In the genomic region with DNA sequence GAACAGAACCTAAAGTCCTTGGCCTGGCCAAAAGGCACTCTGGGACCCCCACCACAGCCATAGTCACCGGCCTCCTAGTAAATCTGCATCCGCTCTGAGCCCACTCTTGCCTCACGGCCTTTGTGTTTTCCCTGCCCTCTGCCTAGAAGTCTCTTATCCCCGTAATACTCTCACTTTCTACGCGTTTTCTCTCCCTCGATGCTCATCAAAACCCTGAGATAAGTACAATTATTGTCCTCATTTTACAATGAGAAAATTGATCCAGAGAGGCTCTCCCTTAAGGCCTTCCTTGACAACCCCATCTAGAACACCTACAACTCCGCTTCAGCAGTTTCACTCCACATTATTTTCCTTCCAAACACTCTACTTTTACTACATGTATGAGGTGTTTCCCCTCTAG, we compare ENCODE assay signal across 17 cellular contexts. TPM values are rescaled to one million over a fixed set of nuclear protein-coding genes. Genes with fewer than 3 reads are reported as not detected.
DNase-seq lines count a peak whose midpoint lies in the region; ATAC-seq, FAIRE-seq and TF ChIP-seq lines count a peak whose summit lies in the region.
"Had no signal": no experiment of that assay in that cellular context is flagged by ENCODE, and none has a peak within 500 bp of the region (broad histone marks: within the 10 kb centered on the region; RNA-seq: fewer than 3 reads in every experiment).

No MANE protein-coding gene starts in this region.

- H3K27ac ChIP-seq in RWPE1 (peak overlapping the region; percentile 82), endothelial cell of umbilical vein (ENCODE audit: insufficient read depth, low read depth, low read length) (peak overlapping the region; percentile 54), gastrocnemius medialis (peak overlapping the region in 3 of 4 donors; percentile 90 to 97 (median 97))

- no peak for DNase-seq in activated T-cell treated with anti-CD3 and anti-CD28 coated beads, Interleukin-2, amount 50 U/mL, for 24 hours
- no peak for DNase-seq in activated T-cell treated with anti-CD3 and anti-CD28 coated beads, Interleukin-2, amount 50 U/mL, for 48 hours
- DNase-seq in RWPE1 (ENCODE audit: low spot score), result no peak
- DNase-seq in endothelial cell of umbilical vein (ENCODE audit: low read depth, low spot score), result no peak
- no peak for DNase-seq in gastrocnemius medialis
- DNase-seq in OCI-M1 (lab: John Stamatoyannopoulos, UW), result no peak
- no peak for DNase-seq in BE2C
- DNase-seq: activated CD4-positive, alpha-beta T cell treated with anti-CD3 and anti-CD28 coated beads, Interleukin-2, amount 50 U/mL, for 4 hours; EL; head of caudate nucleus; left cardiac atrium; NCI-H524; nucleus accumbens; uterus had no signal

- H3K4me3 ChIP-seq in endothelial cell of umbilical vein (replicated peaks in 1 of 3; ENCODE audit: insufficient read depth in 1 of 3, low read depth in 1 of 3, low read length in 3 of 3) (no peak overlapping the region), gastrocnemius medialis (no peak overlapping the region), BE2C (ENCODE audit: low read depth, low read length) (no peak overlapping the region)
- H3K4me3 ChIP-seq: uterus had no signal

- BruUV-seq in endothelial cell of umbilical vein (replicated peaks; lab: Mats Ljungman, UMichigan), result no TSS peak

- intact Hi-C loops in endothelial cell of umbilical vein (cut with micrococcal nuclease) (loop anchor here (2.0 to 5.0 kb wide), 3 partner anchors 65 to 430 kb away; a partner anchor contains a TSS), gastrocnemius medialis (cut with DNase I; ENCODE audit: low total_unique reads) (loop anchor here (5.0 kb wide), 1 partner anchor 140 kb away; a partner anchor contains a TSS)

- TF ChIP-seq POLR2A in endothelial cell of umbilical vein (IDR thresholded peaks at IDR 0.05; ENCODE audit: low read depth, low read length) (no peak), gastrocnemius medialis (IDR thresholded peaks at IDR 0.05) (no peak)

- H3K4me3 Mint-ChIP-seq in activated T-cell treated with anti-CD3 and anti-CD28 coated beads, Interleukin-2, amount 50 U/mL, for 24 hours, result peak overlapping the region; percentile 87

- H3K9ac ChIP-seq in endothelial cell of umbilical vein (replicated peaks; ENCODE audit: extremely low read depth, insufficient read depth, low read length), result no peak overlapping the region

- CTCF ChIA-PET in RWPE1 (lab: Yijun Ruan, JAX), result interaction anchor here (0.6 to 1.0 kb wide), 2 partner anchors 9 to 39 kb away, joined by 3 read pairs; no protein-coding TSS in a partner anchor
- CTCF ChIA-PET in endothelial cell of umbilical vein (lab: Charles Lee), result interaction anchor here (1.0 to 1.4 kb wide), 4 partner anchors 31 to 376 kb away, joined by 3 to 5 read pairs (median 4); a partner anchor contains a TSS

- no peaks in the 10 kb centered on the region for H3K27me3 Mint-ChIP-seq in activated T-cell treated with anti-CD3 and anti-CD28 coated beads, Interleukin-2, amount 50 U/mL, for 24 hours

- no peaks in the 10 kb centered on the region for H3K9me1 ChIP-seq in endothelial cell of umbilical vein (replicated peaks; ENCODE audit: control insufficient read depth, extremely low read depth, insufficient read depth, low read length)

- H3K9me3 ChIP-seq in endothelial cell of umbilical vein (replicated peaks; ENCODE audit: control insufficient read depth, insufficient read depth, low read length), result no peaks in the 10 kb centered on the region
- H3K9me3 ChIP-seq in gastrocnemius medialis, result no peaks in the 10 kb centered on the region
- H3K9me3 ChIP-seq in BE2C, result no peaks in the 10 kb centered on the region
- H3K9me3 ChIP-seq: ascending aorta, uterus had no signal

- POLR2A ChIA-PET in RWPE1 (lab: Yijun Ruan, JAX; ENCODE audit: low non-redundant PET) (no interaction called here), endothelial cell of umbilical vein (lab: Charles Lee) (interaction anchor here (0.5 kb wide), 1 partner anchor 14 kb away, joined by 4 read pairs; no protein-coding TSS in a partner anchor)

- peaks cover 95% of the 10 kb centered on the region for H3K36me3 Mint-ChIP-seq in activated T-cell treated with anti-CD3 and anti-CD28 coated beads, Interleukin-2, amount 50 U/mL, for 24 hours (ENCODE audit: low read depth)

- H3K79me2 ChIP-seq in endothelial cell of umbilical vein (ENCODE audit: control insufficient read depth, insufficient read depth, low read length), result no peaks in the 10 kb centered on the region

- no peak overlapping the region for H3K4me2 ChIP-seq in endothelial cell of umbilical vein (ENCODE audit: insufficient read depth, low read length)

- H3K9me3 Mint-ChIP-seq in activated T-cell treated with anti-CD3 and anti-CD28 coated beads, Interleukin-2, amount 50 U/mL, for 24 hours, result no peaks in the 10 kb centered on the region

- peak overlapping the region; percentile 95 for H3K27ac Mint-ChIP-seq in activated T-cell treated with anti-CD3 and anti-CD28 coated beads, Interleukin-2, amount 50 U/mL, for 24 hours

- H3K4me1 ChIP-seq in endothelial cell of umbilical vein (ENCODE audit: control insufficient read depth, extremely low read depth, insufficient read depth, low read length) (peaks cover 24% of the 10 kb centered on the region), gastrocnemius medialis (peaks cover 18 to 20% of the 10 kb centered on the region in 2 donors), BE2C (peaks cover 5% of the 10 kb centered on the region; the same call in 1 of the 2 replicates)
- H3K4me1 ChIP-seq: uterus had no signal

- H3K4me1 Mint-ChIP-seq in activated T-cell treated with anti-CD3 and anti-CD28 coated beads, Interleukin-2, amount 50 U/mL, for 24 hours (ENCODE audit: low read depth), result peaks cover 39% of the 10 kb centered on the region

- TF ChIP-seq CTCF in RWPE1 (conservative IDR thresholded peaks at IDR 0.05; ENCODE audit: low read depth) (no peak), endothelial cell of umbilical vein (IDR thresholded peaks at IDR 0.05; ENCODE audit: extremely low read depth in 1 of 2, insufficient read depth in 1 of 2, low read depth in 1 of 2, low read length in 2 of 2) (no peak), gastrocnemius medialis (IDR thresholded peaks at IDR 0.05 in 4 of 5, conservative IDR thresholded peaks at IDR 0.05 in 1 of 5) (no peak), BE2C (IDR thresholded peaks at IDR 0.05; ENCODE audit: low read depth, low read length) (no peak)

- ATAC-seq in gastrocnemius medialis (no peak), HG02973 (IDR thresholded peaks at IDR 0.05; ENCODE audit: unreplicated experiment) (no peak)
- ATAC-seq: left cardiac atrium had no signal

- dilution Hi-C loops in endothelial cell of umbilical vein (cut with MboI; ENCODE audit: extremely low pct_ligation_motif_present, low sequenced_read_pairs), result no loop called here

- in situ Hi-C loops in gastrocnemius medialis (cut with MboI; ENCODE audit: low sequenced_read_pairs in 4 of 4), result loop anchor here in 1 of 4 donors (25.0 kb wide), 1 partner anchor 695 kb away; a partner anchor contains a TSS

- H2AFZ ChIP-seq in endothelial cell of umbilical vein (ENCODE audit: low read depth, low read length), result no peak overlapping the region

- peak; percentile 28 for FAIRE-seq in endothelial cell of umbilical vein (lab: Jason Lieb, UNC)
- FAIRE-seq: GM12891 had no signal

- peaks cover 19 to 21% of the 10 kb centered on the region in 2 experiments for H3K36me3 ChIP-seq in endothelial cell of umbilical vein (ENCODE audit: control insufficient read depth in 2 of 2, extremely low read depth in 1 of 2, insufficient read depth in 2 of 2, low read length in 2 of 2)
- peaks cover 0 to 38% of the 10 kb centered on the region in 2 donors for H3K36me3 ChIP-seq in gastrocnemius medialis
- peaks cover 50% of the 10 kb centered on the region for H3K36me3 ChIP-seq in BE2C
- H3K36me3 ChIP-seq: uterus had no signal

- no peaks in the 10 kb centered on the region for H4K20me1 ChIP-seq in endothelial cell of umbilical vein (replicated peaks; ENCODE audit: control insufficient read depth, extremely low read depth, insufficient read depth, low read length)

- no peaks in the 10 kb centered on the region for H3K27me3 ChIP-seq in endothelial cell of umbilical vein (ENCODE audit: control insufficient read depth in 2 of 2, insufficient read depth in 2 of 2, low read length in 2 of 2)
- H3K27me3 ChIP-seq in gastrocnemius medialis, result no peaks in the 10 kb centered on the region
- no peaks in the 10 kb centered on the region for H3K27me3 ChIP-seq in BE2C
- H3K27me3 ChIP-seq: ascending aorta, uterus had no signal

RNA-seq across cellular contexts. Expression of a gene that starts 1.5 kb away (rescaled TPM):
- 14.5 and 17.1 TPM in 2 replicates for total RNA-seq in endothelial cell of umbilical vein
- 8.9 and 11.1 TPM in 2 replicates for polyA plus RNA-seq in endothelial cell of umbilical vein
- 15.5 and 15.8 TPM in 2 replicates for polyA plus RNA-seq in endothelial cell of umbilical vein (2011; cell fraction: cytosol; rRNA removed)
- 22.7 and 26.7 TPM in 2 replicates for polyA plus RNA-seq in endothelial cell of umbilical vein (2011; cell fraction: nucleus; rRNA removed)
- polyA plus RNA-seq in endothelial cell of umbilical vein (2012), result 17.6 and 22.3 TPM in 2 replicates
- 5.6 and 11.2 TPM in 2 replicates for polyA minus RNA-seq in endothelial cell of umbilical vein
- 24.1 TPM for polyA minus RNA-seq in endothelial cell of umbilical vein (2011; cell fraction: cytosol; rRNA and poly(A)+ RNA removed)
- polyA minus RNA-seq in endothelial cell of umbilical vein (2011; cell fraction: nucleus; rRNA and poly(A)+ RNA removed), result 4.6 and 6.7 TPM in 2 replicates
- total RNA-seq in gastrocnemius medialis, result 10 to 100 TPM; 25.6 to 69.7 (median 39.8) TPM
- polyA plus RNA-seq in BE2C (2012; ENCODE audit: insufficient read depth, insufficient read length, low read depth), result 43.2 TPM

RNA-seq across cellular contexts. Expression of a gene that starts 11.6 kb away (rescaled TPM):
- total RNA-seq in endothelial cell of umbilical vein (117 and 124 TPM in 2 replicates), gastrocnemius medialis (100 to 1,000 TPM; 227 to 342 (median 250) TPM)
- 99.4 and 123 TPM in 2 replicates for polyA plus RNA-seq in endothelial cell of umbilical vein
- polyA plus RNA-seq in endothelial cell of umbilical vein (2011; cell fraction: cytosol; rRNA removed), result 168 and 181 TPM in 2 replicates
- polyA plus RNA-seq in endothelial cell of umbilical vein (2011; cell fraction: nucleus; rRNA removed), result 95.8 and 112 TPM in 2 replicates
- polyA plus RNA-seq in endothelial cell of umbilical vein (2012), result 146 and 198 TPM in 2 replicates
- 233 and 266 TPM in 2 replicates for polyA minus RNA-seq in endothelial cell of umbilical vein
- 118 TPM for polyA minus RNA-seq in endothelial cell of umbilical vein (2011; cell fraction: cytosol; rRNA and poly(A)+ RNA removed)
- polyA minus RNA-seq in endothelial cell of umbilical vein (2011; cell fraction: nucleus; rRNA and poly(A)+ RNA removed), result 50.2 and 78.9 TPM in 2 replicates
- 99.1 TPM for polyA plus RNA-seq in BE2C (2012; ENCODE audit: insufficient read depth, insufficient read length, low read depth)

RNA-seq across cellular contexts. Expression of a gene that starts 40.3 kb away (rescaled TPM):
- total RNA-seq in endothelial cell of umbilical vein (29.1 and 29.5 TPM in 2 replicates), gastrocnemius medialis (10 to 100 TPM in 1 of 4 donors, 1 to 10 TPM in 3; 6.2 to 12.5 (median 9.1) TPM)
- 9.6 and 13.1 TPM in 2 replicates for polyA plus RNA-seq in endothelial cell of umbilical vein
- 17.0 and 17.2 TPM in 2 replicates for polyA plus RNA-seq in endothelial cell of umbilical vein (2011; cell fraction: cytosol; rRNA removed)
- 18.3 and 19.9 TPM in 2 replicates for polyA plus RNA-seq in endothelial cell of umbilical vein (2011; cell fraction: nucleus; rRNA removed)
- 18.3 and 20.4 TPM in 2 replicates for polyA plus RNA-seq in endothelial cell of umbilical vein (2012)
- polyA minus RNA-seq in endothelial cell of umbilical vein, result 9.6 and 16.1 TPM in 2 replicates
- 5.8 TPM for polyA minus RNA-seq in endothelial cell of umbilical vein (2011; cell fraction: cytosol; rRNA and poly(A)+ RNA removed)
- polyA minus RNA-seq in endothelial cell of umbilical vein (2011; cell fraction: nucleus; rRNA and poly(A)+ RNA removed), result 6.0 and 7.9 TPM in 2 replicates
- 2.5 TPM for polyA plus RNA-seq in BE2C (2012; ENCODE audit: insufficient read depth, insufficient read length, low read depth)
